In genomic region chr10:44337081-44337480, GRCh38 we compare ENCODE assay signal across 17 cellular contexts.
DNase-seq lines count a peak whose midpoint lies in the region; TF ChIP-seq lines count a peak whose summit lies in the region.
"Had no signal": no experiment of that assay in that cellular context is flagged by ENCODE, and none has a peak within 500 bp of the region (broad histone marks: within the 10 kb centered on the region; RNA-seq: fewer than 3 reads in every experiment).

No MANE protein-coding gene starts in this region.

- H3K79me2 ChIP-seq in parathyroid adenoma: no peaks in the 10 kb centered on the region

- H3K27ac ChIP-seq in coronary artery: no peak overlapping the region
- H3K27ac ChIP-seq in parathyroid adenoma: peak overlapping the region; percentile 92
- H3K27ac ChIP-seq: 22Rv1, BLaER1, C4-2B had no signal

- no peak overlapping the region for H3K9ac ChIP-seq in parathyroid adenoma
- H3K9ac ChIP-seq: BLaER1 had no signal

- peak overlapping the region; percentile 51 for H2AFZ ChIP-seq in parathyroid adenoma

- no peaks in the 10 kb centered on the region for H3K9me3 ChIP-seq in parathyroid adenoma (ENCODE audit: control insufficient read depth, low read length)
- H3K9me3 ChIP-seq: BLaER1, Caco-2, HAP-1 had no signal

- H3K4me2 ChIP-seq in parathyroid adenoma (ENCODE audit: low read length): no peak overlapping the region
- H3K4me2 ChIP-seq: BLaER1 had no signal

- H3K4me3 ChIP-seq in coronary artery (no peak overlapping the region), parathyroid adenoma (ENCODE audit: low read depth, low read length) (no peak overlapping the region)
- H3K4me3 ChIP-seq: BLaER1, HAP-1 had no signal

- H3K27me3 ChIP-seq in parathyroid adenoma (ENCODE audit: control insufficient read depth, insufficient read depth, low read length): no peaks in the 10 kb centered on the region
- H3K27me3 ChIP-seq: BLaER1 had no signal

- no peaks in the 10 kb centered on the region for H3K36me3 ChIP-seq in parathyroid adenoma (ENCODE audit: control insufficient read depth, insufficient read depth, low read length)
- H3K36me3 ChIP-seq: BLaER1, HAP-1 had no signal

- DNase-seq in activated CD8-positive, alpha-beta memory T cell treated with anti-CD3 and anti-CD28 coated beads for 24 hours: peak; percentile 7
- DNase-seq in activated CD8-positive, alpha-beta memory T cell treated with anti-CD3 and anti-CD28 coated beads, Interleukin-2, amount 50 U/mL, for 4 hours: no peak
- DNase-seq in coronary artery (ENCODE audit: low spot score): peak; percentile 9
- DNase-seq in DMS 273 treated with DMSO at 0.1 percent for 48 hours (lab: John Stamatoyannopoulos, UW): no peak
- DNase-seq in activated CD4-positive, alpha-beta T cell treated with anti-CD3 and anti-CD28 coated beads for 1 hour: no peak
- DNase-seq: Caco-2; CD4-positive, CD25-positive, alpha-beta regulatory T cell; DMS79; EL; GDM1; GOT3; HFFc6 had no signal

- peaks cover 77% of the 10 kb centered on the region for H3K4me1 ChIP-seq in parathyroid adenoma
- H3K4me1 ChIP-seq: Caco-2, HAP-1 had no signal

- no peak for TF ChIP-seq CTCF in coronary artery (IDR thresholded peaks at IDR 0.05)
- no peak for TF ChIP-seq CTCF in parathyroid adenoma (IDR thresholded peaks at IDR 0.05)

Comparison
In these comparisons a context has a peak if more than half of its experiments do, and no peak if none do; other contexts are left out.
1. DNase-seq: peak in activated CD8-positive, alpha-beta memory T cell treated with anti-CD3 and anti-CD28 coated beads for 24 hours (single experiment) and coronary artery (single experiment); none in activated CD8-positive, alpha-beta memory T cell treated with anti-CD3 and anti-CD28 coated beads, Interleukin-2, amount 50 U/mL, for 4 hours (single experiment), DMS 273 treated with DMSO at 0.1 percent for 48 hours (single experiment) and activated CD4-positive, alpha-beta T cell treated with anti-CD3 and anti-CD28 coated beads for 1 hour (single experiment).